ENCODE assay signal across 19 cellular contexts in the genomic region with DNA sequence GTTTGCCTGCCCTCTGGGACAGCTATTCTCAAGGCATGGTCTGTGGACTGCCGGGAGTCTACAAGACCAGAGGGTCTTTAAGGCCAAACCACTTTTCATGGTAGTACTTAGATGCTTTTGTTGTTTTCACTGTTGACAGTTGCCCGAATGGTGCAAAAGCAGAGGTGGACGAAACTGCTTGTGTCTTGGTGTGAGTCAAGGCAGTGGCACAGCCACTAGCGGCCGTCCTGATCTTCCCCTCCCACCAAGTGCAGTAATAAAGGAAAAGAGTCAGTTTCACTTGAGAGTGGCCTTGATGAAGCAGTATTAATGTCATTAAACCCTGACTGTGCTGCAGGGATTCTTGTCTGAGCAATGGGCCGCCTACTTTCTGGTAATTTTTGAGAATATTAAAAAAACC.
DNase-seq lines count a peak whose midpoint lies in the region; ATAC-seq and TF ChIP-seq lines count a peak whose summit lies in the region.
"Had no signal": no experiment of that assay in that cellular context is flagged by ENCODE, and none has a peak within 500 bp of the region (broad histone marks: within the 10 kb centered on the region; RNA-seq: fewer than 3 reads in every experiment).

No MANE protein-coding gene starts in this region.

- H3K27me3 ChIP-seq in SU-DHL-6 (ENCODE audit: low read length) (no peaks in the 10 kb centered on the region), vagina (no peaks in the 10 kb centered on the region)
- H3K27me3 ChIP-seq in naive thymus-derived CD4-positive, alpha-beta T cell (ENCODE audit: control insufficient read depth in 2 of 2, insufficient read depth in 2 of 2, low read length in 2 of 2): no peaks in the 10 kb centered on the region
- H3K27me3 ChIP-seq: BE2C had no signal

- H3K9me2 ChIP-seq in SU-DHL-6 (replicated peaks; ENCODE audit: insufficient read depth, low read length): no peaks in the 10 kb centered on the region

- H3K4me3 ChIP-seq in SU-DHL-6 (ENCODE audit: insufficient read depth, low read length, poor library complexity, severe bottlenecking) (no peak overlapping the region), vagina (no peak overlapping the region)
- no peak overlapping the region for H3K4me3 ChIP-seq in naive thymus-derived CD4-positive, alpha-beta T cell (ENCODE audit: low read length)

- H3K27me3 Mint-ChIP-seq in naive thymus-derived CD4-positive, alpha-beta T cell: no peaks in the 10 kb centered on the region
- no peaks in the 10 kb centered on the region for H3K27me3 Mint-ChIP-seq in natural killer cell (ENCODE audit: low read depth in 2 of 2)

- ATAC-seq in activated naive CD4-positive, alpha-beta T cell treated with anti-CD3 and anti-CD28 coated beads, Interleukin-2, amount 50 U/mL, for 72 hours: peak; percentile 30 to 36
- no peak for ATAC-seq in naive thymus-derived CD4-positive, alpha-beta T cell
- no peak for ATAC-seq in natural killer cell
- ATAC-seq: PC-3 had no signal

- peaks cover 35 to 89% (median 76%) of the 10 kb centered on the region in 7 donors for H3K4me1 Mint-ChIP-seq in naive thymus-derived CD4-positive, alpha-beta T cell
- peaks cover 22 to 32% of the 10 kb centered on the region in 2 donors for H3K4me1 Mint-ChIP-seq in natural killer cell

- TF ChIP-seq POLR2A in vagina (IDR thresholded peaks at IDR 0.05): no peak

- H3K36me3 Mint-ChIP-seq in activated naive CD4-positive, alpha-beta T cell treated with anti-CD3 and anti-CD28 coated beads, Interleukin-2, amount 50 U/mL, for 72 hours: peaks cover 0 to 19% of the 10 kb centered on the region in 2 donors
- peaks cover 3 to 18% (median 4%) of the 10 kb centered on the region in 5 donors for H3K36me3 Mint-ChIP-seq in naive thymus-derived CD4-positive, alpha-beta T cell
- H3K36me3 Mint-ChIP-seq in natural killer cell: no peaks in the 10 kb centered on the region

- H3K27ac Mint-ChIP-seq in activated naive CD4-positive, alpha-beta T cell treated with anti-CD3 and anti-CD28 coated beads, Interleukin-2, amount 50 U/mL, for 72 hours: no peak overlapping the region
- H3K27ac Mint-ChIP-seq in naive thymus-derived CD4-positive, alpha-beta T cell: peak overlapping the region in 1 of 9 donors; percentile 71
- H3K27ac Mint-ChIP-seq in natural killer cell: no peak overlapping the region
- H3K27ac Mint-ChIP-seq: HFFc6 had no signal

- no peaks in the 10 kb centered on the region for H4K20me1 ChIP-seq in SU-DHL-6 (ENCODE audit: low read depth, low read length)

- H3K79me2 ChIP-seq in SU-DHL-6 (ENCODE audit: insufficient read depth, low read length): peaks cover 97% of the 10 kb centered on the region

- no peak overlapping the region for H3K9ac ChIP-seq in SU-DHL-6 (ENCODE audit: low read length)

- H3K27ac ChIP-seq in SU-DHL-6 (ENCODE audit: low read depth, low read length): peak overlapping the region; percentile 96
- no peak overlapping the region for H3K27ac ChIP-seq in vagina
- no peak overlapping the region for H3K27ac ChIP-seq in naive thymus-derived CD4-positive, alpha-beta T cell (ENCODE audit: low read depth, low read length)

- no peaks in the 10 kb centered on the region for H3K36me3 ChIP-seq in SU-DHL-6 (ENCODE audit: low read length)
- no peaks in the 10 kb centered on the region for H3K36me3 ChIP-seq in vagina
- no peaks in the 10 kb centered on the region for H3K36me3 ChIP-seq in naive thymus-derived CD4-positive, alpha-beta T cell (ENCODE audit: control insufficient read depth in 2 of 3, insufficient read depth in 3 of 3, low read length in 3 of 3)
- H3K36me3 ChIP-seq: BE2C had no signal

- H3K4me2 ChIP-seq in SU-DHL-6 (ENCODE audit: low read depth, low read length, poor library complexity, severe bottlenecking): peak overlapping the region; percentile 51

- POLR2A ChIA-PET in naive thymus-derived CD4-positive, alpha-beta T cell (lab: Charles Lee): no interaction called here

- H3K4me3 Mint-ChIP-seq in naive thymus-derived CD4-positive, alpha-beta T cell: peak overlapping the region in 1 of 10 donors; percentile 44
- H3K4me3 Mint-ChIP-seq in natural killer cell: no peak overlapping the region
- H3K4me3 Mint-ChIP-seq: HFFc6 had no signal

- H3F3A ChIP-seq in SU-DHL-6 (ENCODE audit: insufficient read depth): peaks cover 55% of the 10 kb centered on the region

- TF ChIP-seq CTCF in SU-DHL-6 (IDR thresholded peaks at IDR 0.05; ENCODE audit: insufficient read depth, low read length, poor library complexity, severe bottlenecking) (no peak), vagina (IDR thresholded peaks at IDR 0.05) (no peak), natural killer cell (IDR thresholded peaks at IDR 0.05) (no peak)

- DNase-seq in activated naive CD4-positive, alpha-beta T cell treated with anti-CD3 and anti-CD28 coated beads, Interleukin-2, amount 50 U/mL, for 72 hours (ENCODE audit: low spot score in 2 of 2): no peak
- no peak for DNase-seq in activated naive CD4-positive, alpha-beta T cell (lab: John Stamatoyannopoulos, UW)
- DNase-seq in islet precursor cell: peak; percentile 46
- no peak for DNase-seq in vagina (ENCODE audit: extremely low spot score in 2 of 2)
- no peak for DNase-seq in naive thymus-derived CD4-positive, alpha-beta T cell
- DNase-seq in natural killer cell: no peak
- DNase-seq: BE2C, DMS53, EL, GF-D8, HFFc6, Kasumi-1, NCI-H1417 treated with DMSO at 0.1 percent for 48 hours, NCI-H187, NCI-H446, NCI-H526, PC-3, Right ventricle myocardium superior had no signal

- no peak overlapping the region for H2AFZ ChIP-seq in SU-DHL-6 (ENCODE audit: low read depth, low read length, severe bottlenecking)

- intact Hi-C loops in vagina (cut with DNase I): no loop called here
- intact Hi-C loops in naive thymus-derived CD4-positive, alpha-beta T cell (cut with micrococcal nuclease): no loop called here
- intact Hi-C loops in natural killer cell (cut with micrococcal nuclease): no loop called here

- CTCF ChIA-PET in naive thymus-derived CD4-positive, alpha-beta T cell (lab: Charles Lee): no interaction called here

- peaks cover 0 to 10% of the 10 kb centered on the region in 2 donors for H3K9me3 Mint-ChIP-seq in activated naive CD4-positive, alpha-beta T cell treated with anti-CD3 and anti-CD28 coated beads, Interleukin-2, amount 50 U/mL, for 72 hours
- peaks cover 0 to 3% (median 0%) of the 10 kb centered on the region in 11 donors for H3K9me3 Mint-ChIP-seq in naive thymus-derived CD4-positive, alpha-beta T cell
- H3K9me3 Mint-ChIP-seq in natural killer cell: no peaks in the 10 kb centered on the region
- H3K9me3 Mint-ChIP-seq: HFFc6 had no signal

- H3K9me3 ChIP-seq in SU-DHL-6 (ENCODE audit: insufficient read depth, low read length) (no peaks in the 10 kb centered on the region), vagina (no peaks in the 10 kb centered on the region)
- H3K9me3 ChIP-seq in naive thymus-derived CD4-positive, alpha-beta T cell (ENCODE audit: control insufficient read depth in 2 of 3, low read length in 3 of 3): no peaks in the 10 kb centered on the region
- H3K9me3 ChIP-seq: BE2C had no signal

- peaks cover 3% of the 10 kb centered on the region for H3K4me1 ChIP-seq in vagina
- H3K4me1 ChIP-seq in naive thymus-derived CD4-positive, alpha-beta T cell (ENCODE audit: control insufficient read depth in 2 of 2, insufficient read depth in 2 of 2, low read length in 2 of 2): peaks cover 0 to 65% of the 10 kb centered on the region in 2 donors

Comparison
In these comparisons a context has a peak if more than half of its experiments do, and no peak if none do; other contexts are left out.
1. ATAC-seq: peak in activated naive CD4-positive, alpha-beta T cell treated with anti-CD3 and anti-CD28 coated beads, Interleukin-2, amount 50 U/mL, for 72 hours (2 of 2); none in naive thymus-derived CD4-positive, alpha-beta T cell (single experiment) and natural killer cell (0 of 3).